Comparison of ENCODE assay signal across 8 cellular contexts in the genomic region with DNA sequence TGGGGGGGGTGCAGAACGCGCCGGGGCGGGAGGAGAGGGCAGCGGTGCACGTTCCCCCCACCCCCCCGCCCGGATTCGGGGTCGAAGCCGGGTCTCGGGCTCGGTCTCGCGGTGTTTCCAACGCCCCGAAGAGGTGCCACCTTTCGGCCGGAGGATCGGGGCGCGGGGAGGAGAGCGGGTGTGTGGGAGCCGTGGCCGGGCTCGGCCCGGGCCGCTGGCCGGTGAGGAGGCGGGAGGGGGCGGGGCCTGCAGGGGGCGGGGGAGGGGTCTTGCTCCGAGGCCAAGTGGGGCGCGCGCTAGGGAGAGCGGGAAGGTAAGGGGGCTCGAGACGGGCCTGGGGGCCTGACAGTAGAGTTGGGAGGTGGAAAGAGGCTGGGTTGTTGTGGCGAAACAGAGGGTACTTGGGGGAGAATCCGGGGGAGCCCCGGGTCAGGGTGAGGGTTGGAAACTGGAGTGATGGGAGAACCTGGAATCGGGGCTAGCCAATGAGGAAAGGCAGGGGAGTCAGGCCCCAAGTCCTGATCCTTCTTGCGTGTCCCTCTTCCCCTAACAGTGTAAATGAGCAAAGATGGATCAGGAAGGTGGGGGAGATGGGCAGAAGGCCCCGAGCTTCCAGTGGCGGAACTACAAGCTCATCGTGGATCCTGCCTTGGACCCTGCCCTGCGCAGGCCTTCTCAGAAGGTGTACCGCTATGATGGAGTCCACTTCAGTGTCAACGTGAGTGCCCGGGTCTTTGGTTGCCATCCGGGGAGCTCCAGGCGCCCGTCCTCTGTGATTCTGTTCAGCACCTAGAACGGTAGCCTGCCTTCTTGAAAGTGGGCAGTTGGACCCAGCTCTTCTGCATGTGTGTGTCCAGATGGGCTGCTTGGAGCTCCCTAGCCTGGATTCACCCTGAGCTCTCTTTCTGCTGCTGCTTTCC. TPM values are rescaled to one million over a fixed set of nuclear protein-coding genes. Genes with fewer than 3 reads are reported as not detected.
A peak's percentile ranks its signal among the peaks of the same experiment; 100 is the strongest.
DNase-seq lines count a peak whose midpoint lies in the region; ATAC-seq and TF ChIP-seq lines count a peak whose summit lies in the region.

No MANE protein-coding gene starts in this region.

- CTCF ChIA-PET in BJ (lab: Yijun Ruan, JAX), result interaction anchor here (0.8 to 1.3 kb wide), 3 partner anchors 26 to 116 kb away, joined by 3 to 4 read pairs (median 3); a partner anchor contains a TSS

- peak overlapping the region; percentile 98 for H3K27ac Mint-ChIP-seq in dendritic cell treated with granulocyte-macrophage colony-stimulating factor and Interleukin-4, amounts not matched to agents 40 ng/mL and 50 ng/mL, for 4 days

- no peaks in the 10 kb centered on the region for H3K9me3 Mint-ChIP-seq in dendritic cell treated with granulocyte-macrophage colony-stimulating factor and Interleukin-4, amounts not matched to agents 40 ng/mL and 50 ng/mL, for 4 days

- DNase-seq in BJ (ENCODE audit: low read depth) (no peak), RPMI8226 (peak; percentile 68), lower leg skin (ENCODE audit: low spot score in 2 of 2) (no peak), thoracic aorta (ENCODE audit: low spot score) (no peak), NCI-H2029 treated with DMSO at 0.1 percent for 48 hours (lab: John Stamatoyannopoulos, UW) (no peak)

- H3K36me3 Mint-ChIP-seq in dendritic cell treated with granulocyte-macrophage colony-stimulating factor and Interleukin-4, amounts not matched to agents 40 ng/mL and 50 ng/mL, for 4 days (ENCODE audit: low read depth), result peaks cover 91% of the 10 kb centered on the region

- WGBS in lower leg skin, 2 donors, result 9 to 14% methylated on average over 35 to 45 of the region's 55 CpGs

- POLR2A ChIA-PET in BJ (lab: Charles Lee), result no interaction called here

- H3K27me3 ChIP-seq in BJ (ENCODE audit: control insufficient read depth, insufficient read depth, low read length) (no peaks in the 10 kb centered on the region), thoracic aorta (replicated peaks; ENCODE audit: insufficient read depth) (no peaks in the 10 kb centered on the region)

- H3K27ac ChIP-seq in thoracic aorta, result peak overlapping the region; percentile 99 to 100

- H3K36me3 ChIP-seq in BJ (ENCODE audit: control insufficient read depth, insufficient read depth, low read length) (peaks cover 15% of the 10 kb centered on the region), thoracic aorta (peaks cover 36% of the 10 kb centered on the region)

- peaks cover 4 to 26% of the 10 kb centered on the region in 2 donors for H3K4me1 ChIP-seq in thoracic aorta (ENCODE audit: control insufficient read depth in 1 of 2, low read depth in 2 of 2)

- no peak for TF ChIP-seq POLR2A in lower leg skin (IDR thresholded peaks at IDR 0.05)

- peak; percentile 9 for ATAC-seq in GM18520 (IDR thresholded peaks at IDR 0.05; ENCODE audit: unreplicated experiment)
- peak; percentile 26 for ATAC-seq in HG02981 (IDR thresholded peaks at IDR 0.05; ENCODE audit: unreplicated experiment)
- no peak for ATAC-seq in thoracic aorta (ENCODE audit: insufficient number of reproducible peaks, low FRiP score, low read depth)

- H3K27me3 Mint-ChIP-seq in dendritic cell treated with granulocyte-macrophage colony-stimulating factor and Interleukin-4, amounts not matched to agents 40 ng/mL and 50 ng/mL, for 4 days, result no peaks in the 10 kb centered on the region

- intact Hi-C loops in dendritic cell treated with granulocyte-macrophage colony-stimulating factor and Interleukin-4, amounts not matched to agents 40 ng/mL and 50 ng/mL, for 4 days (cut with micrococcal nuclease), result loop anchor here (10.0 kb wide), 1 partner anchor 136 kb away; a partner anchor contains a TSS
- intact Hi-C loops in lower leg skin (cut with DNase I; ENCODE audit: low total_unique reads), result no loop called here

- peaks cover 34% of the 10 kb centered on the region for H3K4me1 Mint-ChIP-seq in dendritic cell treated with granulocyte-macrophage colony-stimulating factor and Interleukin-4, amounts not matched to agents 40 ng/mL and 50 ng/mL, for 4 days (ENCODE audit: low read depth)

- no peaks in the 10 kb centered on the region for H3K9me3 ChIP-seq in thoracic aorta

- peak overlapping the region; percentile 81 for H3K4me3 Mint-ChIP-seq in dendritic cell treated with granulocyte-macrophage colony-stimulating factor and Interleukin-4, amounts not matched to agents 40 ng/mL and 50 ng/mL, for 4 days

- TF ChIP-seq CTCF in BJ (IDR thresholded peaks at IDR 0.05; ENCODE audit: insufficient read depth, low read depth, low read length) (no peak), lower leg skin (IDR thresholded peaks at IDR 0.05) (no peak), thoracic aorta (IDR thresholded peaks at IDR 0.05) (no peak)

- H3K4me3 ChIP-seq in BJ (ENCODE audit: low read depth, low read length) (peak overlapping the region; percentile 84), lower leg skin (ENCODE audit: low read depth, poor library complexity, severe bottlenecking) (peak overlapping the region; percentile 75), thoracic aorta (peak overlapping the region; percentile 98)

RNA-seq across cellular contexts. Expression of a gene that starts 0.9 kb away (rescaled TPM):
- 0.96 and 1.4 TPM in 2 replicates for polyA plus RNA-seq in BJ (2011; rRNA removed)
- polyA minus RNA-seq in BJ (2011; rRNA and poly(A)+ RNA removed), result 3.1 TPM in 2 replicates
- total RNA-seq in lower leg skin (10 to 100 TPM in 3 of 4 donors, 1 to 10 TPM in 1; 9.2 to 22.4 (median 10.7) TPM), thoracic aorta (10 to 100 TPM in 1 of 2 donors, 1 to 10 TPM in 1; 7.4 to 14.6 TPM)

RNA-seq across cellular contexts. Expression of a gene that starts 9.6 kb away (rescaled TPM):
- 25.6 and 37.1 TPM in 2 replicates for polyA plus RNA-seq in BJ (2011; rRNA removed)
- 22.4 and 25.4 TPM in 2 replicates for polyA minus RNA-seq in BJ (2011; rRNA and poly(A)+ RNA removed)
- total RNA-seq in lower leg skin (10 to 100 TPM; 22.9 to 37.7 (median 34.6) TPM), thoracic aorta (10 to 100 TPM; 19.0 to 35.7 TPM)

RNA-seq across cellular contexts. Expression of a gene that starts 26.6 kb away (rescaled TPM):
- polyA plus RNA-seq in BJ (2011; rRNA removed), result 15.4 and 25.0 TPM in 2 replicates
- 9.3 and 13.1 TPM in 2 replicates for polyA minus RNA-seq in BJ (2011; rRNA and poly(A)+ RNA removed)
- total RNA-seq in lower leg skin, result 10 to 100 TPM; 12.4 to 29.8 (median 19.0) TPM
- total RNA-seq in thoracic aorta, result 10 to 100 TPM; 16.4 to 26.8 TPM

RNA-seq across cellular contexts. Expression of a gene that starts 35.1 kb away (rescaled TPM):
- 5.9 and 7.6 TPM in 2 replicates for polyA plus RNA-seq in BJ (2011; rRNA removed)
- 5.5 and 7.6 TPM in 2 replicates for polyA minus RNA-seq in BJ (2011; rRNA and poly(A)+ RNA removed)
- total RNA-seq in lower leg skin (10 to 100 TPM; 17.7 to 25.1 (median 22.1) TPM), thoracic aorta (10 to 100 TPM; 14.5 to 18.7 TPM)

RNA-seq across cellular contexts. Expression of a gene that starts 52.0 kb away (rescaled TPM):
- polyA plus RNA-seq in BJ (2011; rRNA removed), result 1.5 and 1.6 TPM in 2 replicates
- 1.6 and 1.7 TPM in 2 replicates for polyA minus RNA-seq in BJ (2011; rRNA and poly(A)+ RNA removed)
- total RNA-seq in lower leg skin, result 1 to 10 TPM in 1 of 4 donors, under 1 TPM in 3; 0.32 to 1.4 (median 0.44) TPM
- 1 to 10 TPM in 1 of 2 donors, under 1 TPM in 1; 0.68 to 1.6 TPM for total RNA-seq in thoracic aorta
